In genomic region chr21:44337428-44337827, GRCh38 we compare ENCODE assay signal across 14 cellular contexts. TPM values are rescaled to one million over a fixed set of nuclear protein-coding genes. Genes with fewer than 3 reads are reported as not detected.
DNase-seq lines count a peak whose midpoint lies in the region; ATAC-seq and TF ChIP-seq lines count a peak whose summit lies in the region.
"Had no signal": no experiment of that assay in that cellular context is flagged by ENCODE, and none has a peak within 500 bp of the region (broad histone marks: within the 10 kb centered on the region; RNA-seq: fewer than 3 reads in every experiment).

No MANE protein-coding gene starts in this region.

- TF ChIP-seq CTCF in MCF 10A (IDR thresholded peaks at IDR 0.05; ENCODE audit: unreplicated experiment) (no peak), mammary epithelial cell (conservative IDR thresholded peaks at IDR 0.05 in 1 of 2, IDR thresholded peaks at IDR 0.05 in 1 of 2; ENCODE audit: extremely low read depth in 1 of 2, insufficient read depth in 1 of 2, low read depth in 1 of 2, low read length in 2 of 2) (no peak), tibial nerve (IDR thresholded peaks at IDR 0.05) (no peak)

- TF ChIP-seq POLR2A in tibial nerve (IDR thresholded peaks at IDR 0.05), result no peak

- H3K9ac ChIP-seq in mammary epithelial cell (ENCODE audit: insufficient read depth, low read length) (no peak overlapping the region), adipocyte (ENCODE audit: low read length) (peak overlapping the region; percentile 81), muscle layer of colon (ENCODE audit: low read length) (no peak overlapping the region)

- H3K4me2 ChIP-seq in mammary epithelial cell (ENCODE audit: insufficient read depth, low read depth, low read length), result no peak overlapping the region

- dilution Hi-C loops in mammary epithelial cell (cut with HindIII; ENCODE audit: low sequenced_read_pairs), result loop anchor here (5.0 kb wide), 1 partner anchor 325 kb away; the partner anchor contains the start of gene TRAPPC10

- no peaks in the 10 kb centered on the region for H3K9me3 Mint-ChIP-seq in MCF 10A (ENCODE audit: unreplicated experiment)
- H3K9me3 Mint-ChIP-seq: activated naive CD4-positive, alpha-beta T cell treated with anti-CD3 and anti-CD28 coated beads for 36 hours had no signal

- CTCF ChIA-PET in MCF 10A (lab: Yijun Ruan, JAX), result interaction anchor here (1.3 to 1.6 kb wide), 3 partner anchors 11 to 50 kb away, joined by 4 to 8 read pairs (median 4); no protein-coding TSS in a partner anchor
- CTCF ChIA-PET in mammary epithelial cell (lab: Charles Lee; ENCODE audit: low non-redundant PET), result no interaction called here

- H4K20me1 ChIP-seq in mammary epithelial cell (ENCODE audit: insufficient read depth, low read length), result no peaks in the 10 kb centered on the region

- H3K27me3 ChIP-seq in mammary epithelial cell (ENCODE audit: insufficient read depth, low read length) (no peaks in the 10 kb centered on the region), adipocyte (replicated peaks; ENCODE audit: control insufficient read depth, insufficient read depth, low read length) (no peaks in the 10 kb centered on the region), muscle layer of colon (ENCODE audit: control insufficient read depth in 1 of 2, insufficient read depth in 2 of 2, low read length in 2 of 2) (no peaks in the 10 kb centered on the region), tibial nerve (no peaks in the 10 kb centered on the region)
- H3K27me3 ChIP-seq: BE2C, ovary, SJCRH30 had no signal

- no peak overlapping the region for H3K4me3 ChIP-seq in mammary epithelial cell (replicated peaks in 1 of 3; ENCODE audit: insufficient read depth in 1 of 3, low read depth in 2 of 3, low read length in 3 of 3)
- peak overlapping the region; percentile 79 for H3K4me3 ChIP-seq in adipocyte (ENCODE audit: low read length)
- H3K4me3 ChIP-seq in muscle layer of colon (ENCODE audit: low read depth in 1 of 2, low read length in 2 of 2), result no peak overlapping the region
- no peak overlapping the region for H3K4me3 ChIP-seq in tibial nerve

- no peak for DNase-seq in MCF 10A (ENCODE audit: unreplicated experiment)
- no peak for DNase-seq in mammary epithelial cell
- peak; percentile 42 for DNase-seq in adipocyte (ENCODE audit: low read depth)
- no peak for DNase-seq in tibial nerve (ENCODE audit: low spot score in 2 of 2)
- no peak for DNase-seq in mucosa of gallbladder (ENCODE audit: low spot score)
- DNase-seq in iPS-NIHi7 (ENCODE audit: extremely low spot score), result no peak
- DNase-seq: activated CD4-positive, alpha-beta T cell treated with anti-CD3 and anti-CD28 coated beads for 1 hour; activated naive CD4-positive, alpha-beta T cell treated with anti-CD3 and anti-CD28 coated beads for 36 hours; GDM1 had no signal

- no peaks in the 10 kb centered on the region for H3K79me2 ChIP-seq in mammary epithelial cell (ENCODE audit: insufficient read depth, low read length)

- H3K9me3 ChIP-seq in mammary epithelial cell (replicated peaks; ENCODE audit: insufficient read depth, low read length), result no peaks in the 10 kb centered on the region
- no peaks in the 10 kb centered on the region for H3K9me3 ChIP-seq in adipocyte (ENCODE audit: control insufficient read depth, low read length)
- no peaks in the 10 kb centered on the region for H3K9me3 ChIP-seq in muscle layer of colon (ENCODE audit: low read length)
- no peaks in the 10 kb centered on the region for H3K9me3 ChIP-seq in tibial nerve
- H3K9me3 ChIP-seq: BE2C, ovary, SJCRH30 had no signal

- H3K27ac ChIP-seq in mammary epithelial cell (ENCODE audit: insufficient read depth, low read depth, low read length) (no peak overlapping the region), muscle layer of colon (ENCODE audit: low read depth, low read length) (peak overlapping the region; percentile 30), tibial nerve (peak overlapping the region; percentile 46 to 97 (median 96))
- H3K27ac ChIP-seq: SJCRH30 had no signal

- peaks cover 13% of the 10 kb centered on the region for H3K4me1 ChIP-seq in mammary epithelial cell (ENCODE audit: insufficient read depth, low read length)
- H3K4me1 ChIP-seq in adipocyte (ENCODE audit: control insufficient read depth, insufficient read depth, low read length), result peaks cover 23% of the 10 kb centered on the region
- H3K4me1 ChIP-seq in muscle layer of colon (ENCODE audit: insufficient read depth, low read length), result peaks cover 16% of the 10 kb centered on the region
- H3K4me1 ChIP-seq in tibial nerve, result peaks cover 0 to 50% (median 20%) of the 10 kb centered on the region in 4 donors

- H3K36me3 ChIP-seq in mammary epithelial cell (ENCODE audit: insufficient read depth, low read length), result no peaks in the 10 kb centered on the region
- H3K36me3 ChIP-seq in adipocyte (ENCODE audit: control insufficient read depth, insufficient read depth, low read length, severe bottlenecking), result peaks cover 16% of the 10 kb centered on the region
- H3K36me3 ChIP-seq in muscle layer of colon (ENCODE audit: insufficient read depth, low read length), result peaks cover 13% of the 10 kb centered on the region
- H3K36me3 ChIP-seq in tibial nerve, result peaks cover 0 to 30% (median 0%) of the 10 kb centered on the region in 3 donors
- H3K36me3 ChIP-seq: BE2C, ovary, SJCRH30 had no signal

- H3K27me3 Mint-ChIP-seq in MCF 10A (ENCODE audit: insufficient read depth, unreplicated experiment), result no peaks in the 10 kb centered on the region

- H3K27ac Mint-ChIP-seq in MCF 10A (ENCODE audit: low read depth, unreplicated experiment), result no peak overlapping the region
- H3K27ac Mint-ChIP-seq: activated naive CD4-positive, alpha-beta T cell treated with anti-CD3 and anti-CD28 coated beads for 36 hours had no signal

- peaks cover 4% of the 10 kb centered on the region for H3K4me1 Mint-ChIP-seq in MCF 10A (ENCODE audit: insufficient read depth, unreplicated experiment)

- H3K36me3 Mint-ChIP-seq in MCF 10A (ENCODE audit: insufficient read depth, unreplicated experiment), result peaks cover 10% of the 10 kb centered on the region

- H3K4me3 Mint-ChIP-seq in MCF 10A (ENCODE audit: unreplicated experiment), result no peak overlapping the region
- H3K4me3 Mint-ChIP-seq: activated naive CD4-positive, alpha-beta T cell treated with anti-CD3 and anti-CD28 coated beads for 36 hours had no signal

- TF ChIP-seq EP300 in tibial nerve (IDR thresholded peaks at IDR 0.05), result no peak

- WGBS in mammary epithelial cell (ENCODE audit: low coverage, missing lambda C conversion rate), result 94% methylated on average over 4 of the region's 4 CpGs
- WGBS in tibial nerve, 2 donors, result 51 to 54% methylated on average over 4 of the region's 4 CpGs

- intact Hi-C loops in MCF 10A (cut with micrococcal nuclease) (no loop called here), mammary epithelial cell (cut with micrococcal nuclease) (loop anchor here (10.0 kb wide), 2 partner anchors 117 to 523 kb away; partner anchors contain the start of gene LRRC3)

- in situ Hi-C loops in mammary epithelial cell (cut with MboI; ENCODE audit: low sequenced_read_pairs in 2 of 2), result no loop called here

- no peak overlapping the region for H2AFZ ChIP-seq in mammary epithelial cell (ENCODE audit: low read depth, low read length)

- POLR2A ChIA-PET in MCF 10A (lab: Yijun Ruan, JAX), result interaction anchor here (0.7 to 2.5 kb wide), 5 partner anchors 8 to 535 kb away, joined by 3 to 10 read pairs (median 4); partner anchors contain the start of gene PFKL

- no peak for ATAC-seq in HG02970 (IDR thresholded peaks at IDR 0.05; ENCODE audit: low FRiP score, unreplicated experiment)

- BruUV-seq in MCF 10A (replicated peaks; lab: Mats Ljungman, UMichigan) (TSS peak; percentile 38), mammary epithelial cell (replicated peaks; lab: Mats Ljungman, UMichigan) (no TSS peak)

RNA-seq across cellular contexts. Expression of gene CFAP410, which starts 1.8 kb away (rescaled TPM):
- total RNA-seq in MCF 10A (2022) (10.1 and 13.3 TPM in 2 replicates), mammary epithelial cell (1 to 10 TPM; 8.3 to 9.6 TPM), tibial nerve (10 to 100 TPM; 38.0 to 69.8 (median 61.2) TPM), mucosa of gallbladder (24.7 TPM)
- polyA plus RNA-seq in mammary epithelial cell, result 3.4 TPM
- polyA minus RNA-seq in mammary epithelial cell, result not detected

RNA-seq across cellular contexts. Expression of gene TRPM2, which starts 16.0 kb away (rescaled TPM):
- total RNA-seq in MCF 10A (2022) (10.0 and 11.0 TPM in 2 replicates), mammary epithelial cell (10 to 100 TPM in 1 of 2 donors, 1 to 10 TPM in 1; 6.2 to 14.6 TPM), tibial nerve (10 to 100 TPM in 1 of 4 donors, 1 to 10 TPM in 3; 4.9 to 10.3 (median 7.8) TPM), mucosa of gallbladder (13.8 TPM)
- 16.6 TPM for polyA plus RNA-seq in mammary epithelial cell
- 19.7 TPM for polyA minus RNA-seq in mammary epithelial cell

RNA-seq across cellular contexts. Expression of gene PFKL, which starts 37.6 kb away (rescaled TPM):
- total RNA-seq in MCF 10A (2022), result 68.0 and 90.2 TPM in 2 replicates
- total RNA-seq in mammary epithelial cell, result 100 to 1,000 TPM; 113 to 142 TPM
- polyA plus RNA-seq in mammary epithelial cell, result 126 TPM
- 76.0 TPM for polyA minus RNA-seq in mammary epithelial cell
- total RNA-seq in tibial nerve, result 100 to 1,000 TPM in 3 of 4 donors, 10 to 100 TPM in 1; 94.6 to 155 (median 141) TPM
- 319 TPM for total RNA-seq in mucosa of gallbladder

RNA-seq across cellular contexts. Expression of gene AIRE, which starts 51.8 kb away (rescaled TPM):
- total RNA-seq in MCF 10A (2022), result not detected in 2 replicates
- total RNA-seq in mammary epithelial cell, result not detected
- polyA plus RNA-seq in mammary epithelial cell, result not detected
- not detected for polyA minus RNA-seq in mammary epithelial cell
- total RNA-seq in tibial nerve, result under 1 TPM in 1 of 4 donors, not detected in 3; 0.30 TPM
- total RNA-seq in mucosa of gallbladder, result 0.17 TPM
- total RNA-seq: activated naive CD4-positive, alpha-beta T cell treated with anti-CD3 and anti-CD28 coated beads for 36 hours; ovary had no signal
- polyA plus RNA-seq: ovary had no signal
